In genomic region chr3:42036483-42036823, GRCh38 we compare ENCODE assay signal across 8 cellular contexts. TPM values are rescaled to one million over a fixed set of nuclear protein-coding genes. Genes with fewer than 3 reads are reported as not detected.
A peak's percentile ranks its signal among the peaks of the same experiment; 100 is the strongest.
DNase-seq lines count a peak whose midpoint lies in the region; ATAC-seq and TF ChIP-seq lines count a peak whose summit lies in the region.

No MANE protein-coding gene starts in this region.

- peaks cover 2% of the 10 kb centered on the region for H3K4me1 ChIP-seq in mesendoderm (ENCODE audit: control insufficient read depth, low read depth, low read length)

- H3K9ac ChIP-seq in mesendoderm (ENCODE audit: low read length) = no peak overlapping the region

- intact Hi-C loops in CD14-positive monocyte (cut with micrococcal nuclease) = no loop called here

- peaks cover 5% of the 10 kb centered on the region for H3K79me2 ChIP-seq in mesendoderm (ENCODE audit: control insufficient read depth, insufficient read depth, low read length)

- H3K27me3 Mint-ChIP-seq in CD14-positive monocyte (ENCODE audit: low read depth in 3 of 3) = peaks cover 0 to 3% (median 2%) of the 10 kb centered on the region in 3 donors
- H3K27me3 Mint-ChIP-seq in chondrocyte (ENCODE audit: low read depth) = no peaks in the 10 kb centered on the region

- no peak overlapping the region for H3K4me3 Mint-ChIP-seq in CD14-positive monocyte
- peak overlapping the region; percentile 31 for H3K4me3 Mint-ChIP-seq in chondrocyte (ENCODE audit: unreplicated experiment)

- no peak overlapping the region for H2BK5ac ChIP-seq in mesendoderm (ENCODE audit: low read length)

- H3K56ac ChIP-seq in mesendoderm (ENCODE audit: low read length) = no peak overlapping the region

- DNase-seq in CD14-positive monocyte (ENCODE audit: low spot score) (no peak), HK-2 (ENCODE audit: unreplicated experiment) (peak; percentile 46), chondrocyte (ENCODE audit: low spot score) (no peak), mesendoderm (peak; percentile 91), NOMO-1 treated with DMSO at 0.1 percent for 48 hours (lab: John Stamatoyannopoulos, UW; ENCODE audit: unreplicated experiment) (no peak)
- no peak for DNase-seq in stimulated activated CD4-positive, alpha-beta T cell treated with anti-CD3 and anti-CD28 coated beads, Interleukin-12 subunit alpha, Interleukin-12 subunit beta, amount 100 ng/mL, for 4 hours

- no peak overlapping the region for H3K27ac ChIP-seq in mesendoderm (ENCODE audit: low read depth, low read length)

- H3K79me1 ChIP-seq in mesendoderm (ENCODE audit: low read length) = peaks cover 3% of the 10 kb centered on the region

- H3K23ac ChIP-seq in mesendoderm (ENCODE audit: low read length) = no peak overlapping the region

- no peaks in the 10 kb centered on the region for H3K27me3 ChIP-seq in mesendoderm (ENCODE audit: insufficient read depth, low read length, poor library complexity)

- no peak overlapping the region for H4K8ac ChIP-seq in mesendoderm (ENCODE audit: low read depth, low read length)

- ATAC-seq in HG03139 (IDR thresholded peaks at IDR 0.05; ENCODE audit: unreplicated experiment) = no peak
- no peak for ATAC-seq in GM21390 (IDR thresholded peaks at IDR 0.05; ENCODE audit: unreplicated experiment)

- H3K27ac Mint-ChIP-seq in CD14-positive monocyte = peak overlapping the region in 6 of 7 donors; percentile 10 to 87 (median 46)
- H3K27ac Mint-ChIP-seq in chondrocyte (ENCODE audit: unreplicated experiment) = peak overlapping the region; percentile 99

- H2BK120ac ChIP-seq in mesendoderm (ENCODE audit: low read depth, low read length) = no peak overlapping the region

- H3K18ac ChIP-seq in mesendoderm (ENCODE audit: low read length) = no peak overlapping the region

- TF ChIP-seq CTCF in CD14-positive monocyte (IDR thresholded peaks at IDR 0.05) (no peak), chondrocyte (IDR thresholded peaks at IDR 0.05) (no peak)

- H3K9me3 Mint-ChIP-seq in CD14-positive monocyte (no peaks in the 10 kb centered on the region), chondrocyte (ENCODE audit: low read depth) (no peaks in the 10 kb centered on the region)

- H3K4me3 ChIP-seq in mesendoderm (ENCODE audit: low read length) = no peak overlapping the region

- H2AK5ac ChIP-seq in mesendoderm (ENCODE audit: low read length) = no peak overlapping the region

- peaks cover 29% of the 10 kb centered on the region for H3K4me1 Mint-ChIP-seq in CD14-positive monocyte
- H3K4me1 Mint-ChIP-seq in chondrocyte (ENCODE audit: low read depth) = peaks cover 70% of the 10 kb centered on the region

- H3K4ac ChIP-seq in mesendoderm (ENCODE audit: low read depth, low read length) = no peak overlapping the region

- no peak overlapping the region for H4K5ac ChIP-seq in mesendoderm (ENCODE audit: low read length)

- WGBS in mesendoderm (ENCODE audit: extremely low coverage, insufficient coverage, low lambda C conversion rate) = no CpG with 5 or more reads among the region's 3 CpGs

- no peaks in the 10 kb centered on the region for H3K36me3 ChIP-seq in mesendoderm (ENCODE audit: control insufficient read depth, insufficient read depth, low read length)

- no peak overlapping the region for H2BK15ac ChIP-seq in mesendoderm (replicated peaks; ENCODE audit: low read depth)

- no peak overlapping the region for H3K4me2 ChIP-seq in mesendoderm (ENCODE audit: low read length)

- H3K36me3 Mint-ChIP-seq in CD14-positive monocyte (peaks cover 23 to 37% of the 10 kb centered on the region in 2 donors), chondrocyte (ENCODE audit: low read depth) (peaks cover 12% of the 10 kb centered on the region)

RNA-seq across cellular contexts. Expression of gene TRAK1, which starts 54.7 kb away (rescaled TPM):
- 1 to 10 TPM; 6.6 to 7.0 TPM for polyA plus RNA-seq in CD14-positive monocyte
- 38.1 to 53.7 TPM (median 51.2 TPM) in 3 replicates for total RNA-seq in chondrocyte
- polyA plus RNA-seq in mesendoderm (2013, experiment 1 of 2) = 20.1 TPM
- 19.9 TPM for polyA plus RNA-seq in mesendoderm (2013, experiment 2 of 2)

Comparison
In these comparisons a context has a peak if more than half of its experiments do, and no peak if none do; other contexts are left out.
1. DNase-seq: peak in HK-2 (single experiment) and mesendoderm (single experiment); none in CD14-positive monocyte (single experiment), chondrocyte (single experiment), stimulated activated CD4-positive, alpha-beta T cell treated with anti-CD3 and anti-CD28 coated beads, Interleukin-12 subunit alpha, Interleukin-12 subunit beta, amount 100 ng/mL, for 4 hours (single experiment) and NOMO-1 treated with DMSO at 0.1 percent for 48 hours (single experiment).